8 cellular contexts compared by ENCODE assay signal in genomic region chr11:73393479-73394415, GRCh38. TPM values are rescaled to one million over a fixed set of nuclear protein-coding genes. Genes with fewer than 3 reads are reported as not detected.
DNase-seq lines count a peak whose midpoint lies in the region; FAIRE-seq lines count a peak whose summit lies in the region.

No MANE protein-coding gene starts in this region.

- intact Hi-C loops in activated naive CD4-positive, alpha-beta T cell treated with anti-CD3 and anti-CD28 coated beads for 36 hours (cut with micrococcal nuclease), result loop anchor here (1.0 to 2.0 kb wide), 3 partner anchors 17 to 87 kb away; partner anchors contain the start of gene RELT

- CTCF ChIA-PET in activated naive CD4-positive, alpha-beta T cell treated with anti-CD3 and anti-CD28 coated beads for 36 hours (lab: Charles Lee), result interaction anchor here (0.6 to 2.7 kb wide), 15 partner anchors 9 to 186 kb away, joined by 3 to 40 read pairs (median 4); partner anchors contain the start of gene RELT

- in situ Hi-C loops in SK-MEL-5 (cut with HindIII; ENCODE audit: low pct_unique_long_range_greater_than_20kb, low sequenced_read_pairs), result no loop called here

- DNase-seq in EL (peak; percentile 79), LHCN-M2 (ENCODE audit: low read depth) (peak; percentile 68), SK-MEL-5 (ENCODE audit: low read depth, low spot score) (peak; percentile 88), glomerular visceral epithelial cell (ENCODE audit: extremely low spot score) (peak; percentile 78), pons (ENCODE audit: low spot score) (peak; percentile 78), urothelium cell line (ENCODE audit: low spot score) (peak; percentile 77), NK-92 (lab: John Stamatoyannopoulos, UW; ENCODE audit: unreplicated experiment) (no peak)
- peak; percentile 82 for DNase-seq in activated naive CD4-positive, alpha-beta T cell treated with anti-CD3 and anti-CD28 coated beads for 36 hours

- H3K27ac Mint-ChIP-seq in activated naive CD4-positive, alpha-beta T cell treated with anti-CD3 and anti-CD28 coated beads for 36 hours, result no peak overlapping the region

- no peaks in the 10 kb centered on the region for H3K4me1 Mint-ChIP-seq in activated naive CD4-positive, alpha-beta T cell treated with anti-CD3 and anti-CD28 coated beads for 36 hours (ENCODE audit: low read depth)

- no peaks in the 10 kb centered on the region for H3K9me3 Mint-ChIP-seq in activated naive CD4-positive, alpha-beta T cell treated with anti-CD3 and anti-CD28 coated beads for 36 hours

- H3K36me3 Mint-ChIP-seq in activated naive CD4-positive, alpha-beta T cell treated with anti-CD3 and anti-CD28 coated beads for 36 hours (ENCODE audit: low read depth), result peaks cover 4% of the 10 kb centered on the region

- no peak overlapping the region for H3K4me3 Mint-ChIP-seq in activated naive CD4-positive, alpha-beta T cell treated with anti-CD3 and anti-CD28 coated beads for 36 hours

- FAIRE-seq in urothelium cell line (lab: Jason Lieb, UNC), result no peak

- H3K27me3 Mint-ChIP-seq in activated naive CD4-positive, alpha-beta T cell treated with anti-CD3 and anti-CD28 coated beads for 36 hours (ENCODE audit: low read depth), result no peaks in the 10 kb centered on the region

RNA-seq across cellular contexts. Expression of gene RELT, which starts 17.5 kb away (rescaled TPM):
- total RNA-seq in LHCN-M2 (2014; rRNA removed), result 12.9 and 13.0 TPM in 2 replicates
- polyA plus RNA-seq in LHCN-M2 (2012), result 4.5 TPM
- 11.8 and 11.9 TPM in 2 replicates for total RNA-seq in SK-MEL-5 (2014; rRNA removed; shearing (Covaris generic))
- 13.4 and 15.7 TPM in 2 replicates for polyA plus RNA-seq in SK-MEL-5 (2015; cell fraction: cytosol; rRNA removed)
- 24.1 and 35.5 TPM in 2 replicates for polyA plus RNA-seq in SK-MEL-5 (2015; cell fraction: nucleus; rRNA removed)
- total RNA-seq in activated naive CD4-positive, alpha-beta T cell treated with anti-CD3 and anti-CD28 coated beads for 36 hours, result 10 to 100 TPM; 17.9 to 18.5 TPM
